Comparison of ENCODE assay signal across 12 cellular contexts in genomic region chr16:86245895-86246294, GRCh38.
DNase-seq lines count a peak whose midpoint lies in the region; ATAC-seq and TF ChIP-seq lines count a peak whose summit lies in the region.
"Had no signal": no experiment of that assay in that cellular context is flagged by ENCODE, and none has a peak within 500 bp of the region (broad histone marks: within the 10 kb centered on the region; RNA-seq: fewer than 3 reads in every experiment).

No MANE protein-coding gene starts in this region.

- DNase-seq in activated naive CD4-positive, alpha-beta T cell treated with anti-CD3 and anti-CD28 coated beads, Interleukin-2, amount 10 ng/mL, durations not matched to agents 7 days and 5 days: no peak
- DNase-seq in activated naive CD4-positive, alpha-beta T cell (lab: John Stamatoyannopoulos, UW): no peak
- peak; percentile 41 for DNase-seq in islet precursor cell
- peak; percentile 54 for DNase-seq in osteocyte (ENCODE audit: extremely low spot score, unreplicated experiment)
- DNase-seq in activated T-cell treated with anti-CD3 and anti-CD28 coated beads for 4 hours: no peak
- DNase-seq in glutamatergic neuron: no peak
- DNase-seq: Calu3; CD8-positive, alpha-beta T cell; DMS79 treated with DMSO at 0.1 percent for 48 hours; GF-D8 had no signal

- H3K4me1 Mint-ChIP-seq in activated naive CD4-positive, alpha-beta T cell treated with anti-CD3 and anti-CD28 coated beads, Interleukin-2, amount 10 ng/mL, durations not matched to agents 7 days and 5 days: no peaks in the 10 kb centered on the region
- H3K4me1 Mint-ChIP-seq in osteocyte (ENCODE audit: unreplicated experiment) (no peaks in the 10 kb centered on the region), glutamatergic neuron (ENCODE audit: low read depth, unreplicated experiment) (peaks cover 2% of the 10 kb centered on the region)
- H3K4me1 Mint-ChIP-seq: B cell had no signal

- TF ChIP-seq CTCF in osteocyte (IDR thresholded peaks at IDR 0.05) (no peak), glutamatergic neuron (IDR thresholded peaks at IDR 0.05; ENCODE audit: partially characterized antibody, unreplicated experiment) (no peak)

- no peak overlapping the region for H3K4me3 Mint-ChIP-seq in activated naive CD4-positive, alpha-beta T cell treated with anti-CD3 and anti-CD28 coated beads, Interleukin-2, amount 10 ng/mL, durations not matched to agents 7 days and 5 days
- no peak overlapping the region for H3K4me3 Mint-ChIP-seq in osteocyte (ENCODE audit: unreplicated experiment)
- no peak overlapping the region for H3K4me3 Mint-ChIP-seq in glutamatergic neuron (ENCODE audit: unreplicated experiment)
- H3K4me3 Mint-ChIP-seq: B cell; CD8-positive, alpha-beta T cell had no signal

- H3K27me3 Mint-ChIP-seq in activated naive CD4-positive, alpha-beta T cell treated with anti-CD3 and anti-CD28 coated beads, Interleukin-2, amount 10 ng/mL, durations not matched to agents 7 days and 5 days: peaks cover 18% of the 10 kb centered on the region
- peaks cover 39% of the 10 kb centered on the region for H3K27me3 Mint-ChIP-seq in osteocyte (ENCODE audit: unreplicated experiment)
- H3K27me3 Mint-ChIP-seq in glutamatergic neuron (ENCODE audit: unreplicated experiment): peaks cover 6% of the 10 kb centered on the region

- CTCF ChIA-PET in activated naive CD4-positive, alpha-beta T cell treated with anti-CD3 and anti-CD28 coated beads, Interleukin-2, amount 10 ng/mL, durations not matched to agents 7 days and 5 days (lab: Charles Lee): no interaction called here

- H3K27ac Mint-ChIP-seq in activated naive CD4-positive, alpha-beta T cell treated with anti-CD3 and anti-CD28 coated beads, Interleukin-2, amount 10 ng/mL, durations not matched to agents 7 days and 5 days: peak overlapping the region; percentile 50
- H3K27ac Mint-ChIP-seq in osteocyte (ENCODE audit: unreplicated experiment) (no peak overlapping the region), glutamatergic neuron (ENCODE audit: unreplicated experiment) (no peak overlapping the region)
- H3K27ac Mint-ChIP-seq: B cell; CD8-positive, alpha-beta T cell had no signal

- ATAC-seq in GM21825 (IDR thresholded peaks at IDR 0.05; ENCODE audit: unreplicated experiment): no peak
- ATAC-seq: CD8-positive, alpha-beta T cell had no signal

- no peaks in the 10 kb centered on the region for H3K36me3 Mint-ChIP-seq in activated naive CD4-positive, alpha-beta T cell treated with anti-CD3 and anti-CD28 coated beads, Interleukin-2, amount 10 ng/mL, durations not matched to agents 7 days and 5 days
- H3K36me3 Mint-ChIP-seq in osteocyte (ENCODE audit: unreplicated experiment) (no peaks in the 10 kb centered on the region), glutamatergic neuron (ENCODE audit: unreplicated experiment) (peaks cover 4% of the 10 kb centered on the region)
- H3K36me3 Mint-ChIP-seq: CD8-positive, alpha-beta T cell had no signal

- no peaks in the 10 kb centered on the region for H3K9me3 Mint-ChIP-seq in activated naive CD4-positive, alpha-beta T cell treated with anti-CD3 and anti-CD28 coated beads, Interleukin-2, amount 10 ng/mL, durations not matched to agents 7 days and 5 days
- H3K9me3 Mint-ChIP-seq in osteocyte (ENCODE audit: unreplicated experiment) (no peaks in the 10 kb centered on the region), glutamatergic neuron (ENCODE audit: unreplicated experiment) (no peaks in the 10 kb centered on the region)
- H3K9me3 Mint-ChIP-seq: CD8-positive, alpha-beta T cell had no signal

Comparison
In these comparisons a context has a peak if more than half of its experiments do, and no peak if none do; other contexts are left out.
1. DNase-seq: peak in islet precursor cell (single experiment) and osteocyte (single experiment); none in activated naive CD4-positive, alpha-beta T cell treated with anti-CD3 and anti-CD28 coated beads, Interleukin-2, amount 10 ng/mL, durations not matched to agents 7 days and 5 days (single experiment), activated naive CD4-positive, alpha-beta T cell (0 of 4), activated T-cell treated with anti-CD3 and anti-CD28 coated beads for 4 hours (single experiment) and glutamatergic neuron (single experiment).